Comparison of ENCODE assay signal across 8 cellular contexts in the genomic region with DNA sequence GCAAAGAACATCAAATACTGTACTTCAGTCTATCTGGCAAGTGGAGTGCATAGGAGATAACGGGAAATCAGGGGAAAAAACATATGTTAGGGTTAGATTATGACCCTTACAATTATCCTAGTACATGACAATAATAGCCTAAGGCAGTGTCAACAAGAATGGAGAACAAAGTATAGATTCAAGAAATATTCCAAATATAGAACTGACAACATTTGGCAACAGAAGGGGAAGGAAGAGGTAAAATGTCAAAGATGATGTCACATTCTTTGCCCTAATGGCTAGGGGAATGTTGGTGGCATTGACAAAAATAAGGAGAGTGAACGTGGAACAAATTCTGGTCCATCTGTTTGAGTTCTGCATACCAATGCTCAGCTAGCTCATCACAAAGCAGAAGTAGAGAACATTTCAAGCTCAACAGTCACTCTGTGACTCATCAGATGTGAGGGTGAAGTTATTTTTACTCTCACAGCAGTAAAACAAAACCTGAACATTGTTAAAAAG. TPM values are rescaled to one million over a fixed set of nuclear protein-coding genes. Genes with fewer than 3 reads are reported as not detected.
DNase-seq lines count a peak whose midpoint lies in the region; ATAC-seq and TF ChIP-seq lines count a peak whose summit lies in the region.

No MANE protein-coding gene starts in this region.

- TF ChIP-seq CTCF in fibroblast of the aortic adventitia (IDR thresholded peaks at IDR 0.05; ENCODE audit: insufficient read depth, low read length), result no peak
- no peak for TF ChIP-seq CTCF in upper lobe of right lung (IDR thresholded peaks at IDR 0.05)

- peaks cover 9% of the 10 kb centered on the region for H3K4me1 ChIP-seq in upper lobe of right lung

- no peak overlapping the region for H3K4me3 ChIP-seq in fibroblast of the aortic adventitia (ENCODE audit: low read depth, low read length)
- no peak overlapping the region for H3K4me3 ChIP-seq in upper lobe of right lung

- DNase-seq in RKO (ENCODE audit: low spot score) (peak; percentile 78), fibroblast of the aortic adventitia (ENCODE audit: low read depth) (peak; percentile 77), upper lobe of right lung (no peak), NCI-H1694 (lab: John Stamatoyannopoulos, UW) (no peak), mucosa of gallbladder (ENCODE audit: low spot score) (no peak), LoVo (ENCODE audit: low spot score) (no peak)

- no peaks in the 10 kb centered on the region for H3K9me3 ChIP-seq in upper lobe of right lung

- no peaks in the 10 kb centered on the region for H3K27me3 ChIP-seq in upper lobe of right lung

- ATAC-seq in GM18520 (IDR thresholded peaks at IDR 0.05; ENCODE audit: unreplicated experiment) (peak; percentile 60), HG02852 (IDR thresholded peaks at IDR 0.05; ENCODE audit: unreplicated experiment) (peak; percentile 86), upper lobe of right lung (peak; percentile 84)

- no peaks in the 10 kb centered on the region for H3K36me3 ChIP-seq in upper lobe of right lung

- H3K27ac ChIP-seq in upper lobe of right lung, result peak overlapping the region; percentile 44

- intact Hi-C loops in upper lobe of right lung (cut with DNase I), result no loop called here

RNA-seq across cellular contexts. Expression of gene ATP8B4, which starts 15.5 kb away (rescaled TPM):
- total RNA-seq in fibroblast of the aortic adventitia (ENCODE audit: low replicate concordance) (0.99 and 1.1 TPM in 2 replicates), upper lobe of right lung (9.4 TPM), mucosa of gallbladder (15.8 TPM)

RNA-seq across cellular contexts. Expression of gene SLC27A2, which starts 47.4 kb away (rescaled TPM):
- total RNA-seq in fibroblast of the aortic adventitia (ENCODE audit: low replicate concordance) (not detected in 2 replicates), upper lobe of right lung (0.96 TPM), mucosa of gallbladder (22.9 TPM)

Comparison
In these comparisons a context has a peak if more than half of its experiments do, and no peak if none do; other contexts are left out.
1. DNase-seq: peak in RKO (single experiment) and fibroblast of the aortic adventitia (single experiment); none in upper lobe of right lung (single experiment), NCI-H1694 (single experiment), mucosa of gallbladder (single experiment) and LoVo (single experiment).
2. RNA of gene SLC27A2, which starts 47.4 kb away (total RNA-seq): 22.9 TPM in mucosa of gallbladder (single experiment); 0.96 TPM in upper lobe of right lung (single experiment) and not detected in fibroblast of the aortic adventitia; every median in the first group is over 10 times any median in the second.
3. Peak in every context shown above with its lines, with median percentiles within 50 percentile points of each other: ATAC-seq.